9 cellular contexts compared by ENCODE assay signal in genomic region chr10:63707254-63707910, GRCh38.
DNase-seq lines count a peak whose midpoint lies in the region; ATAC-seq, FAIRE-seq and TF ChIP-seq lines count a peak whose summit lies in the region.
"Had no signal": no experiment of that assay in that cellular context is flagged by ENCODE, and none has a peak within 500 bp of the region (broad histone marks: within the 10 kb centered on the region; RNA-seq: fewer than 3 reads in every experiment).

No MANE protein-coding gene starts in this region.

- H2BK15ac ChIP-seq in H1 (ENCODE audit: low read length) = no peak overlapping the region

- no peak overlapping the region for H3K23ac ChIP-seq in H1 (ENCODE audit: insufficient read length)

- no peak overlapping the region for H3K56ac ChIP-seq in H1 (replicated peaks; ENCODE audit: insufficient read length, low read depth, low read length)

- H2AK5ac ChIP-seq in H1 (ENCODE audit: low read depth, low read length) = no peak overlapping the region

- no peak for TF ChIP-seq RAD21 in H1 (IDR thresholded peaks at IDR 0.05 in 1 of 2, conservative IDR thresholded peaks at IDR 0.05 in 1 of 2; ENCODE audit: low read depth in 2 of 2, low read length in 2 of 2)

- H3K9me3 ChIP-seq in H1 (ENCODE audit: insufficient read depth in 2 of 2, low read depth in 1 of 2, low read length in 1 of 2) (no peaks in the 10 kb centered on the region), pancreas (no peaks in the 10 kb centered on the region)

- H3K79me2 ChIP-seq in H1 (ENCODE audit: control insufficient read depth in 1 of 2, insufficient read depth in 2 of 2, low read length in 2 of 2) = no peaks in the 10 kb centered on the region

- peaks cover 6 to 13% (median 9%) of the 10 kb centered on the region in 4 experiments for H3K4me1 ChIP-seq in H1 (replicated peaks in 1 of 4; ENCODE audit: control insufficient read depth in 3 of 4, insufficient read depth in 4 of 4, low read length in 3 of 4)
- peaks cover 34 to 58% (median 45%) of the 10 kb centered on the region in 3 donors for H3K4me1 ChIP-seq in pancreas

- no peaks in the 10 kb centered on the region for H4K20me1 ChIP-seq in H1 (replicated peaks in 1 of 2; ENCODE audit: control insufficient read depth in 1 of 2, insufficient read depth in 2 of 2, low read length in 2 of 2)

- H3K27ac ChIP-seq in H1 (ENCODE audit: low read depth, low read length) (no peak overlapping the region), pancreas (peak overlapping the region in 3 of 4 donors; percentile 59 to 83 (median 72))

- CTCF ChIA-PET in H1 (lab: Charles Lee; ENCODE audit: partially characterized antibody) = interaction anchor here (5.7 kb wide), 1 partner anchor 13 kb away, joined by 31 read pairs; no protein-coding TSS in a partner anchor

- no peak overlapping the region for H2AFZ ChIP-seq in H1 (ENCODE audit: low read length)

- no peaks in the 10 kb centered on the region for H3K79me1 ChIP-seq in H1 (ENCODE audit: low read depth, low read length)

- no peak overlapping the region for H3K4me2 ChIP-seq in H1 (ENCODE audit: insufficient read depth in 1 of 2, low read depth in 2 of 2, low read length in 2 of 2)

- no peaks in the 10 kb centered on the region for H3K36me3 Mint-ChIP-seq in progenitor cell of endocrine pancreas (ENCODE audit: insufficient read depth)
- H3K36me3 Mint-ChIP-seq: memory B cell had no signal

- H3K14ac ChIP-seq in H1 (ENCODE audit: insufficient read length) = no peak overlapping the region

- H3K27me3 Mint-ChIP-seq in progenitor cell of endocrine pancreas = peaks cover 8% of the 10 kb centered on the region
- H3K27me3 Mint-ChIP-seq: memory B cell had no signal

- no peak overlapping the region for H3K18ac ChIP-seq in H1 (ENCODE audit: extremely low read depth, low read length)

- no peak for TF ChIP-seq CTCF in AG09319 (IDR thresholded peaks at IDR 0.05; ENCODE audit: low read depth, low read length)
- TF ChIP-seq CTCF in H1 (IDR thresholded peaks at IDR 0.05; ENCODE audit: control extremely low read depth in 1 of 3, insufficient read depth in 1 of 3, low read depth in 1 of 3, low read length in 3 of 3) = no peak
- no peak for TF ChIP-seq CTCF in pancreas (IDR thresholded peaks at IDR 0.05)
- TF ChIP-seq CTCF in progenitor cell of endocrine pancreas (IDR thresholded peaks at IDR 0.05; ENCODE audit: unreplicated experiment) = no peak

- H3K4me3 ChIP-seq in H1 (ENCODE audit: extremely low read depth in 1 of 4, insufficient read depth in 2 of 4, low read depth in 3 of 4, low read length in 4 of 4) (no peak overlapping the region), pancreas (no peak overlapping the region)

- no peaks in the 10 kb centered on the region for H3K23me2 ChIP-seq in H1 (ENCODE audit: low read depth, low read length)

- H2BK5ac ChIP-seq in H1 (ENCODE audit: low read depth, low read length) = no peak overlapping the region

- H3K4ac ChIP-seq in H1 (replicated peaks; ENCODE audit: insufficient read length, low read depth, low read length) = no peak overlapping the region

- H3K9me3 Mint-ChIP-seq in progenitor cell of endocrine pancreas (ENCODE audit: low read depth) = no peaks in the 10 kb centered on the region
- H3K9me3 Mint-ChIP-seq: memory B cell had no signal

- H3K27ac Mint-ChIP-seq in progenitor cell of endocrine pancreas = no peak overlapping the region
- H3K27ac Mint-ChIP-seq: memory B cell had no signal

- POLR2A ChIA-PET in H1 (lab: Charles Lee; ENCODE audit: partially characterized antibody) = no interaction called here

- intact Hi-C loops in pancreas (cut with DNase I) = no loop called here

- no peaks in the 10 kb centered on the region for H3K36me3 ChIP-seq in H1 (ENCODE audit: control insufficient read depth in 2 of 4, insufficient read depth in 4 of 4, low read length in 3 of 4)
- H3K36me3 ChIP-seq in pancreas = no peaks in the 10 kb centered on the region

- H2BK120ac ChIP-seq in H1 (replicated peaks; ENCODE audit: low read depth, low read length) = peak overlapping the region; percentile 24

- peak; percentile 89 for DNase-seq in AG09319 (ENCODE audit: extremely low read depth, low read depth)
- peak; percentile 99 for DNase-seq in RKO (ENCODE audit: low spot score)
- no peak for DNase-seq in H1 (ENCODE audit: low read depth in 1 of 2, low spot score in 2 of 2)
- DNase-seq in pancreas = peak in 2 of 6 donors; percentile 49 to 56
- no peak for DNase-seq in GDM1 (lab: John Stamatoyannopoulos, UW)
- no peak for DNase-seq in progenitor cell of endocrine pancreas (ENCODE audit: low spot score, unreplicated experiment)

- H4K91ac ChIP-seq in H1 (replicated peaks; ENCODE audit: insufficient read length, low read length) = no peak overlapping the region

- H4K8ac ChIP-seq in H1 (ENCODE audit: extremely low read depth, insufficient read depth, low read length) = no peak overlapping the region

- no peak overlapping the region for H4K5ac ChIP-seq in H1 (ENCODE audit: insufficient read length, low read depth, low read length)

- H3K4me3 Mint-ChIP-seq in progenitor cell of endocrine pancreas (ENCODE audit: low read depth) = no peak overlapping the region
- H3K4me3 Mint-ChIP-seq: memory B cell had no signal

- WGBS in H1 (ENCODE audit: extremely low coverage in 1 of 2, insufficient coverage in 1 of 2, insufficient read length in 1 of 2, insufficient replicate concordance in 2 of 2, low coverage in 1 of 2, low lambda C conversion rate in 2 of 2, missing lambda C conversion rate in 1 of 2), 2 experiments = 100% methylated on average over 1 of the region's 1 CpG; no CpG with 5 or more reads in 1 of the 2 experiments
- WGBS in pancreas, 2 donors = 37 to 48% methylated on average over 1 of the region's 1 CpG

- no peak for FAIRE-seq in H1 (lab: Jason Lieb, UNC)
- FAIRE-seq in pancreas (lab: Jason Lieb, UNC) = peak; percentile 90

- ATAC-seq in GM18870 (IDR thresholded peaks at IDR 0.05; ENCODE audit: unreplicated experiment) = peak; percentile 91
- peak; percentile 81 for ATAC-seq in HG03175 (IDR thresholded peaks at IDR 0.05; ENCODE audit: unreplicated experiment)
- ATAC-seq in pancreas = peak; percentile 34 to 72 (median 56)

- no peak overlapping the region for H2BK20ac ChIP-seq in H1 (ENCODE audit: low read length)

- no peak overlapping the region for H2BK12ac ChIP-seq in H1 (ENCODE audit: low read depth, low read length)

- H3K27me3 ChIP-seq in H1 (replicated peaks in 1 of 4; ENCODE audit: control insufficient read depth in 3 of 4, extremely low read depth in 1 of 4, insufficient read depth in 3 of 4, low read length in 3 of 4) (no peaks in the 10 kb centered on the region), pancreas (no peaks in the 10 kb centered on the region)

- no peak for TF ChIP-seq POLR2A in H1 (IDR thresholded peaks at IDR 0.05; ENCODE audit: control extremely low read depth in 1 of 2, low read depth in 2 of 2, low read length in 2 of 2)

- H3K4me1 Mint-ChIP-seq in progenitor cell of endocrine pancreas (ENCODE audit: low read depth) = peaks cover 3% of the 10 kb centered on the region

- no peak for TF ChIP-seq EP300 in H1 (IDR thresholded peaks at IDR 0.05; ENCODE audit: borderline replicate concordance in 1 of 2, low read depth in 2 of 2, low read length in 2 of 2)

- no peak overlapping the region for H3K9ac ChIP-seq in H1 (replicated peaks in 1 of 4; ENCODE audit: extremely low read depth in 1 of 4, low read depth in 3 of 4, low read length in 3 of 4)

TF ChIP-seq in H1, 55 proteins besides CTCF, POLR2A, EP300 and RAD21 (continues in another document):
- TF ChIP-seq MAX (IDR thresholded peaks at IDR 0.05) = no peak
- TF ChIP-seq PHF8 (conservative IDR thresholded peaks at IDR 0.05; ENCODE audit: low read depth, low read length) = no peak
- no peak for TF ChIP-seq MAFK (IDR thresholded peaks at IDR 0.05; ENCODE audit: low read depth, low read length)
- no peak for TF ChIP-seq CHD1 (IDR thresholded peaks at IDR 0.05; ENCODE audit: low read depth, low read length)
- no peak for TF ChIP-seq SRF (IDR thresholded peaks at IDR 0.05; ENCODE audit: low read depth, low read length)
- no peak for TF ChIP-seq BACH1 (IDR thresholded peaks at IDR 0.05; ENCODE audit: low read length)
- no peak for TF ChIP-seq POLR2AphosphoS5 (IDR thresholded peaks at IDR 0.05; ENCODE audit: low read depth, low read length)
- TF ChIP-seq CTBP2 (IDR thresholded peaks at IDR 0.05; ENCODE audit: borderline replicate concordance, insufficient read depth, insufficient read length, low read length) = no peak
- no peak for TF ChIP-seq ATF3 (IDR thresholded peaks at IDR 0.05; ENCODE audit: insufficient read depth, low read depth, low read length)
- no peak for TF ChIP-seq YY1 (IDR thresholded peaks at IDR 0.05; ENCODE audit: low read depth, low read length)
- TF ChIP-seq SP1 (IDR thresholded peaks at IDR 0.05; ENCODE audit: low read depth, low read length) = no peak
- TF ChIP-seq FOSL1 (IDR thresholded peaks at IDR 0.05; ENCODE audit: insufficient read depth, low read depth, low read length) = no peak
- TF ChIP-seq USF2 (IDR thresholded peaks at IDR 0.05; ENCODE audit: low read length) = no peak

Comparison
In these comparisons a context has a peak if more than half of its experiments do, and no peak if none do; other contexts are left out.
1. DNase-seq: peak in AG09319 (single experiment) and RKO (single experiment); none in H1 (0 of 2), GDM1 (single experiment) and progenitor cell of endocrine pancreas (single experiment).
2. Peak in every context shown above with its lines, with median percentiles within 50 percentile points of each other: ATAC-seq.